In genomic region chr20:25669826-25670422, GRCh38 we compare ENCODE assay signal across 1 cellular context.
TF ChIP-seq lines count a peak whose summit lies in the region.

No MANE protein-coding gene starts in this region.

TF ChIP-seq in SK-N-SH, 30 proteins besides CTCF, POLR2A, EP300 and RAD21 (continued from another document):
- TF ChIP-seq ZBTB33 (IDR thresholded peaks at IDR 0.05; ENCODE audit: borderline replicate concordance, low read depth) (no peak), PBX3 (IDR thresholded peaks at IDR 0.05) (no peak), GABPA (IDR thresholded peaks at IDR 0.05; ENCODE audit: low read depth) (no peak), TEAD4 (IDR thresholded peaks at IDR 0.05; ENCODE audit: borderline replicate concordance, insufficient read depth) (no peak), MEF2A (IDR thresholded peaks at IDR 0.05; ENCODE audit: borderline replicate concordance, low read depth) (no peak), FOXJ3 (CRISPR knock-in tag; IDR thresholded peaks at IDR 0.05) (no peak), IRF3 (IDR thresholded peaks at IDR 0.05; ENCODE audit: low read depth, low read length) (no peak), TAF1 (IDR thresholded peaks at IDR 0.05; ENCODE audit: borderline replicate concordance, low read depth, low read length) (no peak), NFIC (IDR thresholded peaks at IDR 0.05; ENCODE audit: borderline replicate concordance) (no peak), MAX (IDR thresholded peaks at IDR 0.05; ENCODE audit: low read depth) (no peak), EZH2phosphoT487 (IDR thresholded peaks at IDR 0.05; ENCODE audit: borderline replicate concordance, low read depth) (no peak)
TF ChIP-seq in SK-N-SH: peak in this region for 0.
